1 cellular context compared by ENCODE assay signal in genomic region chr10:96249264-96249663, GRCh38.
TF ChIP-seq lines count a peak whose summit lies in the region.

No MANE protein-coding gene starts in this region.

TF ChIP-seq in H1, 55 proteins besides CTCF, POLR2A, EP300 and RAD21:
- TF ChIP-seq FOSL1 (IDR thresholded peaks at IDR 0.05; ENCODE audit: insufficient read depth, low read depth, low read length), result no peak
- no peak for TF ChIP-seq POLR2AphosphoS5 (IDR thresholded peaks at IDR 0.05; ENCODE audit: low read depth, low read length)
- TF ChIP-seq NRF1 (IDR thresholded peaks at IDR 0.05; ENCODE audit: low read depth, low read length), result no peak
- TF ChIP-seq SUZ12 (IDR thresholded peaks at IDR 0.05; ENCODE audit: low read length), result no peak
- TF ChIP-seq CREB1 (IDR thresholded peaks at IDR 0.05), result no peak
- no peak for TF ChIP-seq ATF3 (IDR thresholded peaks at IDR 0.05; ENCODE audit: insufficient read depth, low read depth, low read length)
